20 cellular contexts compared by ENCODE assay signal in genomic region chr3:94137377-94137776, GRCh38.
DNase-seq lines count a peak whose midpoint lies in the region; ATAC-seq, FAIRE-seq and TF ChIP-seq lines count a peak whose summit lies in the region.
"Had no signal": no experiment of that assay in that cellular context is flagged by ENCODE, and none has a peak within 500 bp of the region (broad histone marks: within the 10 kb centered on the region; RNA-seq: fewer than 3 reads in every experiment).

No MANE protein-coding gene starts in this region.

- H3K4me1 ChIP-seq in ACC112 (ENCODE audit: control insufficient read depth, insufficient read depth, low read length, unreplicated experiment) (no peaks in the 10 kb centered on the region), PC-3 (ENCODE audit: insufficient read depth, low read length) (no peaks in the 10 kb centered on the region)
- H3K4me1 ChIP-seq: A549, parathyroid adenoma, stomach, upper lobe of right lung had no signal

- no peaks in the 10 kb centered on the region for H3K9me2 ChIP-seq in PC-3 (replicated peaks; ENCODE audit: low read length)

- H3K27ac ChIP-seq in ACC112 (ENCODE audit: low read depth, low read length) (no peak overlapping the region), coronary artery (no peak overlapping the region), PC-3 (ENCODE audit: low read length) (no peak overlapping the region)
- H3K27ac ChIP-seq: A549, parathyroid adenoma, stomach, upper lobe of right lung had no signal

- H3K27me3 ChIP-seq in ACC112 (ENCODE audit: insufficient read depth, low read length) (no peaks in the 10 kb centered on the region), PC-3 (ENCODE audit: low read length) (no peaks in the 10 kb centered on the region)
- H3K27me3 ChIP-seq: stomach, upper lobe of right lung had no signal

- CTCF ChIA-PET in activated naive CD4-positive, alpha-beta T cell treated with anti-CD3 and anti-CD28 coated beads, Interleukin-2, amount 10 ng/mL, durations not matched to agents 7 days and 5 days (lab: Charles Lee): no interaction called here
- CTCF ChIA-PET in PC-3 (lab: Charles Lee): interaction anchor here (0.5 kb wide), 1 partner anchor 145 kb away, joined by 3 read pairs; no protein-coding TSS in a partner anchor

- H3K36me3 Mint-ChIP-seq in nephron progenitor cell (ENCODE audit: low read depth): no peaks in the 10 kb centered on the region
- no peaks in the 10 kb centered on the region for H3K36me3 Mint-ChIP-seq in activated naive CD4-positive, alpha-beta T cell treated with anti-CD3 and anti-CD28 coated beads, Interleukin-2, amount 10 ng/mL, durations not matched to agents 7 days and 5 days
- H3K36me3 Mint-ChIP-seq: CD4-positive, CD25-positive, alpha-beta regulatory T cell had no signal

- no peak overlapping the region for H3K27ac Mint-ChIP-seq in nephron progenitor cell
- no peak overlapping the region for H3K27ac Mint-ChIP-seq in activated naive CD4-positive, alpha-beta T cell treated with anti-CD3 and anti-CD28 coated beads, Interleukin-2, amount 10 ng/mL, durations not matched to agents 7 days and 5 days
- H3K27ac Mint-ChIP-seq: CD4-positive, CD25-positive, alpha-beta regulatory T cell; endodermal cell; GM23338 had no signal

- DNase-seq in H54 (ENCODE audit: insufficient read length, low spot score) (no peak), coronary artery (ENCODE audit: low spot score) (no peak), left lobe of liver (ENCODE audit: low spot score) (no peak), KBM-7 (no peak), nephron progenitor cell (no peak), PC-3 (no peak)
- DNase-seq in activated naive CD4-positive, alpha-beta T cell treated with anti-CD3 and anti-CD28 coated beads, Interleukin-2, amount 10 ng/mL, durations not matched to agents 7 days and 5 days: no peak
- DNase-seq: activated CD4-positive, CD25-positive, alpha-beta regulatory T cell; CD4-positive, CD25-positive, alpha-beta regulatory T cell; endodermal cell; NCI-H1694 treated with DMSO at 0.1 percent for 48 hours; NCI-H446; Right ventricle myocardium superior; stomach; upper lobe of right lung had no signal

- H3F3A ChIP-seq in PC-3 (ENCODE audit: low read length, unreplicated experiment): no peaks in the 10 kb centered on the region

- H3K4me1 Mint-ChIP-seq in nephron progenitor cell: peaks cover 9% of the 10 kb centered on the region
- H3K4me1 Mint-ChIP-seq in activated naive CD4-positive, alpha-beta T cell treated with anti-CD3 and anti-CD28 coated beads, Interleukin-2, amount 10 ng/mL, durations not matched to agents 7 days and 5 days: no peaks in the 10 kb centered on the region

- H3K79me2 ChIP-seq in ACC112 (ENCODE audit: control insufficient read depth, insufficient read depth, low read length, unreplicated experiment): no peaks in the 10 kb centered on the region
- no peaks in the 10 kb centered on the region for H3K79me2 ChIP-seq in PC-3 (ENCODE audit: low read length)
- H3K79me2 ChIP-seq: parathyroid adenoma had no signal

- no peaks in the 10 kb centered on the region for H4K20me1 ChIP-seq in PC-3 (ENCODE audit: low read length)

- intact Hi-C loops in PC-3 (cut with micrococcal nuclease): no loop called here

- peak; percentile 61 for FAIRE-seq in H54 (lab: Jason Lieb, UNC)
- FAIRE-seq: A549, HTR-8/SVneo had no signal

- no peak overlapping the region for H3K4me2 ChIP-seq in PC-3 (ENCODE audit: low read length)
- H3K4me2 ChIP-seq: A549, GM23338 had no signal

- ATAC-seq in left lobe of liver: peak; percentile 84
- ATAC-seq in PC-3: no peak
- ATAC-seq: A549, GM23338, upper lobe of right lung had no signal

- in situ Hi-C loops in KBM-7 (cut with MboI; ENCODE audit: low pct_unique_long_range_greater_than_20kb, low sequenced_read_pairs): no loop called here

- BruUV-seq in PC-3 (replicated peaks; lab: Mats Ljungman, UMichigan): no TSS peak

- H3K9me3 Mint-ChIP-seq in nephron progenitor cell: no peaks in the 10 kb centered on the region
- no peaks in the 10 kb centered on the region for H3K9me3 Mint-ChIP-seq in activated naive CD4-positive, alpha-beta T cell treated with anti-CD3 and anti-CD28 coated beads, Interleukin-2, amount 10 ng/mL, durations not matched to agents 7 days and 5 days

- no peak for TF ChIP-seq POLR2A in H54 (IDR thresholded peaks at IDR 0.05; ENCODE audit: low read depth, low read length)

- H3K36me3 ChIP-seq in ACC112 (ENCODE audit: insufficient read depth, low read length): no peaks in the 10 kb centered on the region
- H3K36me3 ChIP-seq in PC-3 (ENCODE audit: low read depth, low read length): no peaks in the 10 kb centered on the region
- H3K36me3 ChIP-seq: stomach, upper lobe of right lung had no signal

- no peak overlapping the region for H3K4me3 Mint-ChIP-seq in nephron progenitor cell
- H3K4me3 Mint-ChIP-seq in activated naive CD4-positive, alpha-beta T cell treated with anti-CD3 and anti-CD28 coated beads, Interleukin-2, amount 10 ng/mL, durations not matched to agents 7 days and 5 days: no peak overlapping the region
- H3K4me3 Mint-ChIP-seq: CD4-positive, CD25-positive, alpha-beta regulatory T cell; endodermal cell; GM23338 had no signal

- POLR2A ChIA-PET in PC-3 (lab: Charles Lee; ENCODE audit: unreplicated experiment): no interaction called here

- no peak overlapping the region for H3K9ac ChIP-seq in PC-3 (ENCODE audit: low read length)
- H3K9ac ChIP-seq: parathyroid adenoma had no signal

- no peaks in the 10 kb centered on the region for H3K9me3 ChIP-seq in PC-3 (ENCODE audit: low read length)
- H3K9me3 ChIP-seq: A549, stomach, upper lobe of right lung had no signal

- H3K4me3 ChIP-seq in ACC112 (ENCODE audit: low read depth, low read length) (peak overlapping the region; percentile 62), coronary artery (peak overlapping the region; percentile 29), PC-3 (ENCODE audit: low read length) (no peak overlapping the region)
- H3K4me3 ChIP-seq: A549, GM23338, stomach, upper lobe of right lung had no signal

- TF ChIP-seq CTCF in coronary artery (IDR thresholded peaks at IDR 0.05): no peak
- TF ChIP-seq CTCF in nephron progenitor cell (IDR thresholded peaks at IDR 0.05): no peak
- TF ChIP-seq CTCF in PC-3 (conservative IDR thresholded peaks at IDR 0.05; ENCODE audit: low read depth, low read length): no peak

- no peaks in the 10 kb centered on the region for H3K27me3 Mint-ChIP-seq in nephron progenitor cell (ENCODE audit: low read depth, poor library complexity)
- H3K27me3 Mint-ChIP-seq in activated naive CD4-positive, alpha-beta T cell treated with anti-CD3 and anti-CD28 coated beads, Interleukin-2, amount 10 ng/mL, durations not matched to agents 7 days and 5 days: no peaks in the 10 kb centered on the region
- H3K27me3 Mint-ChIP-seq: CD4-positive, CD25-positive, alpha-beta regulatory T cell had no signal

- H2AFZ ChIP-seq in ACC112 (ENCODE audit: low read length, unreplicated experiment) (peak overlapping the region; percentile 95), PC-3 (ENCODE audit: low read length) (no peak overlapping the region)
- H2AFZ ChIP-seq: GM23338, parathyroid adenoma had no signal
